9 cellular contexts compared by ENCODE assay signal in genomic region chr1:53766766-53767409, GRCh38. TPM values are rescaled to one million over a fixed set of nuclear protein-coding genes. Genes with fewer than 3 reads are reported as not detected.
DNase-seq lines count a peak whose midpoint lies in the region; ATAC-seq and TF ChIP-seq lines count a peak whose summit lies in the region.
"Had no signal": no experiment of that assay in that cellular context is flagged by ENCODE, and none has a peak within 500 bp of the region (broad histone marks: within the 10 kb centered on the region; RNA-seq: fewer than 3 reads in every experiment).

No MANE protein-coding gene starts in this region.

- H3K4me1 ChIP-seq in sigmoid colon = no peaks in the 10 kb centered on the region

- H3K36me3 ChIP-seq in kidney epithelial cell (ENCODE audit: control insufficient read depth, insufficient read depth, low read length) (no peaks in the 10 kb centered on the region), sigmoid colon (peaks cover 0 to 22% (median 0%) of the 10 kb centered on the region in 4 donors)

- intact Hi-C loops in sigmoid colon (cut with DNase I) = no loop called here

- TF ChIP-seq CTCF in astrocyte of the cerebellum (IDR thresholded peaks at IDR 0.05; ENCODE audit: low read depth, low read length, missing control alignments) (no peak), kidney epithelial cell (IDR thresholded peaks at IDR 0.05; ENCODE audit: insufficient read depth, low read length, poor library complexity, severe bottlenecking) (no peak), sigmoid colon (IDR thresholded peaks at IDR 0.05) (no peak)

- WGBS in sigmoid colon, 2 donors = 36 to 46% methylated on average over 3 of the region's 3 CpGs

- DNase-seq in AG08396 (ENCODE audit: low spot score) (peak; percentile 27), H4 (ENCODE audit: low spot score) (peak; percentile 42), astrocyte of the cerebellum (ENCODE audit: low read depth) (peak; percentile 22), kidney epithelial cell (ENCODE audit: low read depth) (peak; percentile 14), sigmoid colon (no peak), NCI-H2029 treated with DMSO at 0.1 percent for 48 hours (lab: John Stamatoyannopoulos, UW) (no peak), DMS79 (lab: John Stamatoyannopoulos, UW) (no peak)
- DNase-seq: stimulated activated CD4-positive, alpha-beta T cell treated with anti-CD3 and anti-CD28 coated beads, Interleukin-2, amount 100 ng/mL, for 48 hours had no signal

- no peak for ATAC-seq in HG02970 (IDR thresholded peaks at IDR 0.05; ENCODE audit: low FRiP score, unreplicated experiment)

- H3K4me3 ChIP-seq in astrocyte of the cerebellum (ENCODE audit: low read depth, low read length) (no peak overlapping the region), kidney epithelial cell (ENCODE audit: low read depth, low read length) (no peak overlapping the region), sigmoid colon (peak overlapping the region in 1 of 4 donors; percentile 3)

- no peaks in the 10 kb centered on the region for H3K9me3 ChIP-seq in sigmoid colon

- no peak for TF ChIP-seq POLR2A in sigmoid colon (IDR thresholded peaks at IDR 0.05)

- TF ChIP-seq EP300 in sigmoid colon (IDR thresholded peaks at IDR 0.05) = no peak

- in situ Hi-C loops in astrocyte of the cerebellum (cut with HindIII; ENCODE audit: low sequenced_read_pairs) = no loop called here

- H3K27me3 ChIP-seq in kidney epithelial cell (ENCODE audit: control insufficient read depth, insufficient read depth, low read length) = no peaks in the 10 kb centered on the region
- no peaks in the 10 kb centered on the region for H3K27me3 ChIP-seq in sigmoid colon

- no peak overlapping the region for H3K27ac ChIP-seq in sigmoid colon

RNA-seq across cellular contexts. Expression of gene GLIS1, which starts 27.9 kb away (rescaled TPM):
- total RNA-seq in H4 (2014; rRNA removed; shearing (Covaris generic)) = 0.86 and 1.0 TPM in 2 replicates
- 0.63 and 0.75 TPM in 2 replicates for total RNA-seq in kidney epithelial cell
- total RNA-seq in sigmoid colon = under 1 TPM in 2 of 4 donors, not detected in 2; 0.16 to 0.83 TPM
- polyA plus RNA-seq in sigmoid colon = under 1 TPM in 1 of 3 donors, not detected in 2; 0.32 TPM

Comparison
In these comparisons a context has a peak if more than half of its experiments do, and no peak if none do; other contexts are left out.
1. DNase-seq: peak in AG08396 (single experiment), H4 (single experiment), astrocyte of the cerebellum (single experiment) and kidney epithelial cell (single experiment); none in sigmoid colon (single experiment), NCI-H2029 treated with DMSO at 0.1 percent for 48 hours (single experiment) and DMS79 (single experiment).